8 cellular contexts compared by ENCODE assay signal in the genomic region with DNA sequence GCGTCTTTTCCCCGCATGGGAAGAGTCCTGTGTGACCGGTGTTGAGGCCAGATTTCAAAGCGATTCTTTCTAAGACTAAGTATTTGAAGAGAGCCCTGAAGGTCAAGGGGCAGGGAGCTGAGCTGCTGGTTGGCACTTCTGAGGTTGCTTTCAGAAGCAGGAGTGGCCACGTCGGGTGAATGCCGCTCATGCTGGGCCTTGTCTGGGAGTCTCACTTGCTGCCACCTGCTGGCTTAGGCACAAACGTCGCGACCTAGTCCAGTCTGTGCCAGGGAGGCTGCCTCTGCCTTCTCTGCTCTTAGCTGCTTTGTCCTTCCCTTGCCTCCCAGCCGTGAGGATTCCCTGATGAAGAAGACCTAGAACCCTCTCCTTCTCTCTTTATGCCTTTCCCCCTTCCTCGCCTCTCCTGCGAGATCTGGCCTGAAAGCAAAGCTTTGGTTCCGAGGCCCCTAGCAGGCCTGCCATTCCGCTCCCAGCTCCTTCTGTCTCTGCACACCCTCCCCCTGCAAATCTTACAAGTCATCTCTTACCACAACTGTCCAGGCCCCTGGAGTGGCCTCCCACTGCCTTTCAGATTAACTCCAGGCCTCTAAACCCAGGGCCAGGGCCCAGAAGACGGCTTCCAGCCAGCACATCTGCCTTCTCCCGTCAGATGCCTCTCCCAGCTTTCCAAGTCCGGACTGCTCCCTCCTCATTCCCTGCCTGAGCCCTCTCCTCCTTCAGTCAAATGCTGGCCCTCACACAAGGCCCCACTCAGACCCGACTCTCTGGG. TPM values are rescaled to one million over a fixed set of nuclear protein-coding genes. Genes with fewer than 3 reads are reported as not detected.
A peak's percentile ranks its signal among the peaks of the same experiment; 100 is the strongest.
DNase-seq lines count a peak whose midpoint lies in the region; ATAC-seq, FAIRE-seq and TF ChIP-seq lines count a peak whose summit lies in the region.

No MANE protein-coding gene starts in this region.

- H3K9me2 ChIP-seq in SK-N-SH: no peaks in the 10 kb centered on the region

- H4K20me1 ChIP-seq in SK-N-SH (ENCODE audit: insufficient read depth): no peaks in the 10 kb centered on the region

- POLR2A ChIA-PET in SK-N-SH (lab: Yijun Ruan, JAX): no interaction called here

- H3K27ac ChIP-seq in SK-N-SH (ENCODE audit: low read depth in 2 of 2, low read length in 1 of 2) (no peak overlapping the region), liver (ENCODE audit: low read depth in 1 of 2, low read length in 2 of 2) (peak overlapping the region; percentile 45 to 48)

- H3K4me3 ChIP-seq in SK-N-SH (ENCODE audit: low read depth in 2 of 2, low read length in 1 of 2) (no peak overlapping the region), bronchial epithelial cell (ENCODE audit: low read depth, low read length) (no peak overlapping the region), liver (ENCODE audit: low read depth in 1 of 3, low read length in 3 of 3) (no peak overlapping the region)

- WGBS in SK-N-SH (ENCODE audit: low lambda C conversion rate): 75% methylated on average over 17 of the region's 19 CpGs
- 60% methylated on average over 19 of the region's 19 CpGs for WGBS in liver

- FAIRE-seq in bronchial epithelial cell (lab: Jason Lieb, UNC) (peak; percentile 87), H54 (lab: Jason Lieb, UNC) (no peak)

- H3K79me2 ChIP-seq in SK-N-SH (ENCODE audit: insufficient read depth): no peaks in the 10 kb centered on the region

- DNase-seq in Ammon's horn (ENCODE audit: low spot score): peak; percentile 88
- DNase-seq in GM20000 (ENCODE audit: low spot score): no peak
- DNase-seq in SK-N-SH: peak; percentile 71
- peak; percentile 46 for DNase-seq in bronchial epithelial cell (ENCODE audit: low read depth)
- DNase-seq in stimulated activated naive CD4-positive, alpha-beta T cell (lab: John Stamatoyannopoulos, UW): peak in 4 of 6 experiments; percentile 7 to 23 (median 16)
- no peak for DNase-seq in H54 (ENCODE audit: insufficient read length, low spot score)

- TF ChIP-seq RAD21 in SK-N-SH (IDR thresholded peaks at IDR 0.05; ENCODE audit: low read length): peak; percentile 58
- TF ChIP-seq RAD21 in liver (IDR thresholded peaks at IDR 0.05): peak; percentile 75 to 84

- no peak for ATAC-seq in HG03457 (IDR thresholded peaks at IDR 0.05; ENCODE audit: unreplicated experiment)

- no peak overlapping the region for H2AFZ ChIP-seq in SK-N-SH (ENCODE audit: low read depth)

- no peaks in the 10 kb centered on the region for H3K27me3 ChIP-seq in SK-N-SH (ENCODE audit: insufficient read depth)
- no peaks in the 10 kb centered on the region for H3K27me3 ChIP-seq in bronchial epithelial cell (ENCODE audit: control insufficient read depth, insufficient read depth, low read length)
- H3K27me3 ChIP-seq in liver (ENCODE audit: control insufficient read depth in 4 of 4, insufficient read depth in 4 of 4, low read length in 3 of 4): no peaks in the 10 kb centered on the region

- TF ChIP-seq EP300 in SK-N-SH (IDR thresholded peaks at IDR 0.05; ENCODE audit: borderline replicate concordance in 1 of 2, low read depth in 1 of 2, low read length in 1 of 2): no peak

- TF ChIP-seq CTCF in GM20000 (IDR thresholded peaks at IDR 0.05; ENCODE audit: extremely low read depth, missing control alignments) (peak; percentile 27), SK-N-SH (IDR thresholded peaks at IDR 0.05) (peak; percentile 61), bronchial epithelial cell (IDR thresholded peaks at IDR 0.05; ENCODE audit: insufficient read depth, low read length, severe bottlenecking) (peak; percentile 87), liver (IDR thresholded peaks at IDR 0.05; ENCODE audit: low read depth, low read length, missing input control) (peak; percentile 59)

- no peaks in the 10 kb centered on the region for H3F3A ChIP-seq in SK-N-SH (replicated peaks; ENCODE audit: insufficient read depth)

- H3K36me3 ChIP-seq in SK-N-SH (replicated peaks in 1 of 2; ENCODE audit: control insufficient read depth in 1 of 2, insufficient read depth in 2 of 2, low read length in 1 of 2) (peaks cover 0 to 8% of the 10 kb centered on the region in 2 experiments), bronchial epithelial cell (ENCODE audit: control insufficient read depth, insufficient read depth, low read length) (peaks cover 12% of the 10 kb centered on the region), liver (ENCODE audit: control insufficient read depth in 4 of 4, insufficient read depth in 3 of 4, low read depth in 1 of 4, low read length in 3 of 4) (peaks cover 0 to 8% (median under 1%) of the 10 kb centered on the region in 4 donors)

- H3K9me3 ChIP-seq in SK-N-SH: no peaks in the 10 kb centered on the region
- H3K9me3 ChIP-seq in liver (ENCODE audit: control insufficient read depth in 4 of 4, low read length in 3 of 4): no peaks in the 10 kb centered on the region

- CTCF ChIA-PET in SK-N-SH (lab: Yijun Ruan, JAX): interaction anchor here (0.9 to 5.3 kb wide), 15 partner anchors 10 to 862 kb away, joined by 3 to 35 read pairs (median 4); partner anchors contain the start of genes CTNS, NCBP3, SHPK and TAX1BP3

- H3K4me1 ChIP-seq in SK-N-SH (ENCODE audit: control insufficient read depth in 1 of 2, insufficient read depth in 2 of 2, low read depth in 1 of 2, low read length in 1 of 2): no peaks in the 10 kb centered on the region
- peaks cover 3 to 17% (median 12%) of the 10 kb centered on the region in 4 donors for H3K4me1 ChIP-seq in liver (ENCODE audit: control insufficient read depth in 4 of 4, insufficient read depth in 4 of 4, low read length in 3 of 4)

- H3K9ac ChIP-seq in SK-N-SH: no peak overlapping the region
- H3K9ac ChIP-seq in liver (ENCODE audit: low read depth in 1 of 2, low read length in 2 of 2): no peak overlapping the region

- TF ChIP-seq POLR2A in H54 (IDR thresholded peaks at IDR 0.05; ENCODE audit: low read depth, low read length): no peak

- no peak overlapping the region for H3K4me2 ChIP-seq in SK-N-SH

TF ChIP-seq in SK-N-SH, 30 proteins besides CTCF, POLR2A, EP300 and RAD21 (continues in another document):
- TF ChIP-seq SMC3 (IDR thresholded peaks at IDR 0.05; ENCODE audit: low read depth, low read length): peak; percentile 68
- TF ChIP-seq TCF12 (IDR thresholded peaks at IDR 0.05): no peak
- TF ChIP-seq PBX3 (IDR thresholded peaks at IDR 0.05): no peak
- TF ChIP-seq RCOR1 (IDR thresholded peaks at IDR 0.05; ENCODE audit: low read length): no peak
- no peak for TF ChIP-seq FOXJ3 (CRISPR knock-in tag; IDR thresholded peaks at IDR 0.05)

TF ChIP-seq in liver, 16 proteins besides CTCF, POLR2A, EP300 and RAD21 (continues in another document):
- TF ChIP-seq SP1 (IDR thresholded peaks at IDR 0.05) (no peak), FOXA1 (IDR thresholded peaks at IDR 0.05) (no peak), GABPA (IDR thresholded peaks at IDR 0.05 in 1 of 2, conservative IDR thresholded peaks at IDR 0.05 in 1 of 2) (no peak), EGR1 (IDR thresholded peaks at IDR 0.05; ENCODE audit: low read depth in 2 of 2) (no peak), RXRA (IDR thresholded peaks at IDR 0.05) (no peak), JUND (IDR thresholded peaks at IDR 0.05) (no peak), FOXA2 (IDR thresholded peaks at IDR 0.05) (no peak), YY1 (IDR thresholded peaks at IDR 0.05) (no peak)
- TF ChIP-seq, protein P1, sequence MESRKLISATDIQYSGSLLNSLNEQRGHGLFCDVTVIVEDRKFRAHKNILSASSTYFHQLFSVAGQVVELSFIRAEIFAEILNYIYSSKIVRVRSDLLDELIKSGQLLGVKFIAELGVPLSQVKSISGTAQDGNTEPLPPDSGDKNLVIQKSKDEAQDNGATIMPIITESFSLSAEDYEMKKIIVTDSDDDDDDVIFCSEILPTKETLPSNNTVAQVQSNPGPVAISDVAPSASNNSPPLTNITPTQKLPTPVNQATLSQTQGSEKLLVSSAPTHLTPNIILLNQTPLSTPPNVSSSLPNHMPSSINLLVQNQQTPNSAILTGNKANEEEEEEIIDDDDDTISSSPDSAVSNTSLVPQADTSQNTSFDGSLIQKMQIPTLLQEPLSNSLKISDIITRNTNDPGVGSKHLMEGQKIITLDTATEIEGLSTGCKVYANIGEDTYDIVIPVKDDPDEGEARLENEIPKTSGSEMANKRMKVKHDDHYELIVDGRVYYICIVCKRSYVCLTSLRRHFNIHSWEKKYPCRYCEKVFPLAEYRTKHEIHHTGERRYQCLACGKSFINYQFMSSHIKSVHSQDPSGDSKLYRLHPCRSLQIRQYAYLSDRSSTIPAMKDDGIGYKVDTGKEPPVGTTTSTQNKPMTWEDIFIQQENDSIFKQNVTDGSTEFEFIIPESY (IDR thresholded peaks at IDR 0.05): no peak
- TF ChIP-seq, protein P2, sequence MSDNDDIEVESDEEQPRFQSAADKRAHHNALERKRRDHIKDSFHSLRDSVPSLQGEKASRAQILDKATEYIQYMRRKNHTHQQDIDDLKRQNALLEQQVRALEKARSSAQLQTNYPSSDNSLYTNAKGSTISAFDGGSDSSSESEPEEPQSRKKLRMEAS (IDR thresholded peaks at IDR 0.05): no peak

RNA-seq across cellular contexts. Expression of gene CTNS, which starts 11.4 kb away (rescaled TPM):
- polyA plus RNA-seq in SK-N-SH (2012; rRNA removed) (6.7 and 8.2 TPM in 2 replicates), liver (10 to 100 TPM in 1 of 2 donors, 1 to 10 TPM in 1; 6.6 to 11.0 TPM)
- 5.1 and 5.8 TPM in 2 replicates for polyA plus RNA-seq in SK-N-SH (2012; cell fraction: cytosol; rRNA removed)
- 14.5 and 17.2 TPM in 2 replicates for polyA plus RNA-seq in SK-N-SH (2012; cell fraction: nucleus; rRNA removed)
- total RNA-seq in bronchial epithelial cell (15.0 and 31.3 TPM in 2 replicates), liver (10 to 100 TPM in 1 of 2 donors, 1 to 10 TPM in 1; 8.1 to 15.3 TPM)

RNA-seq across cellular contexts. Expression of gene SHPK, which starts 11.9 kb away (rescaled TPM):
- polyA plus RNA-seq in SK-N-SH (2012; rRNA removed) (9.0 and 9.7 TPM in 2 replicates), liver (10 to 100 TPM; 16.5 to 17.4 TPM)
- polyA plus RNA-seq in SK-N-SH (2012; cell fraction: cytosol; rRNA removed): 4.5 and 6.7 TPM in 2 replicates
- polyA plus RNA-seq in SK-N-SH (2012; cell fraction: nucleus; rRNA removed): 12.3 and 16.1 TPM in 2 replicates
- total RNA-seq in bronchial epithelial cell (7.6 and 9.0 TPM in 2 replicates), liver (10 to 100 TPM in 1 of 2 donors, 1 to 10 TPM in 1; 9.3 to 66.6 TPM)

RNA-seq across cellular contexts. Expression of gene TAX1BP3, which starts 20.4 kb away (rescaled TPM):
- 165 and 192 TPM in 2 replicates for polyA plus RNA-seq in SK-N-SH (2012; rRNA removed)
- 129 and 173 TPM in 2 replicates for polyA plus RNA-seq in SK-N-SH (2012; cell fraction: cytosol; rRNA removed)
- polyA plus RNA-seq in SK-N-SH (2012; cell fraction: nucleus; rRNA removed): 92.2 and 93.2 TPM in 2 replicates
- 150 and 200 TPM in 2 replicates for total RNA-seq in bronchial epithelial cell
- total RNA-seq in liver: 10 to 100 TPM; 11.9 to 19.8 TPM
- 10 to 100 TPM; 20.1 to 27.7 TPM for polyA plus RNA-seq in liver

RNA-seq across cellular contexts. Expression of gene EMC6, which starts 20.7 kb away (rescaled TPM):
- 56.6 and 64.4 TPM in 2 replicates for polyA plus RNA-seq in SK-N-SH (2012; rRNA removed)
- polyA plus RNA-seq in SK-N-SH (2012; cell fraction: cytosol; rRNA removed): 37.8 and 55.1 TPM in 2 replicates
- polyA plus RNA-seq in SK-N-SH (2012; cell fraction: nucleus; rRNA removed): 20.0 and 20.1 TPM in 2 replicates
- total RNA-seq in bronchial epithelial cell: 21.3 and 26.1 TPM in 2 replicates
- total RNA-seq in liver: 10 to 100 TPM; 12.3 to 15.3 TPM
- 100 to 1,000 TPM in 1 of 2 donors, 10 to 100 TPM in 1; 80.0 to 107 TPM for polyA plus RNA-seq in liver

RNA-seq across cellular contexts. Expression of gene TRPV1, which starts 38.7 kb away (rescaled TPM):
- polyA plus RNA-seq in SK-N-SH (2012; rRNA removed) (2.5 and 3.0 TPM in 2 replicates), liver (1 to 10 TPM; 3.0 to 3.7 TPM)
- polyA plus RNA-seq in SK-N-SH (2012; cell fraction: cytosol; rRNA removed): 0.91 and 1.6 TPM in 2 replicates
- polyA plus RNA-seq in SK-N-SH (2012; cell fraction: nucleus; rRNA removed): 12.8 and 17.6 TPM in 2 replicates
- total RNA-seq in bronchial epithelial cell (1.6 and 2.0 TPM in 2 replicates), liver (10 to 100 TPM in 1 of 2 donors, 1 to 10 TPM in 1; 2.5 to 12.7 TPM)

Comparison
In these comparisons a context has a peak if more than half of its experiments do, and no peak if none do; other contexts are left out.
1. DNase-seq: peak in Ammon's horn (single experiment), SK-N-SH (single experiment), bronchial epithelial cell (single experiment) and stimulated activated naive CD4-positive, alpha-beta T cell (4 of 6); none in GM20000 (single experiment) and H54 (single experiment).
2. CTCF ChIP-seq: peak in every context shown above with its lines; median percentile 87 in bronchial epithelial cell; 61 in SK-N-SH; 59 in liver; 27 in GM20000.
3. H3K27ac ChIP-seq: peak in liver (2 of 2); none in SK-N-SH (0 of 2).